28 cellular contexts compared by ENCODE assay signal in genomic region chr16:58057126-58057525, GRCh38.
"Had no signal": no experiment of that assay in that cellular context is flagged by ENCODE, and none has a peak within 500 bp of the region (broad histone marks: within the 10 kb centered on the region; RNA-seq: fewer than 3 reads in every experiment).

No MANE protein-coding gene starts in this region.

- H3K4me3 ChIP-seq: coronary artery, esophagus squamous epithelium, lung, mucosa of descending colon, pancreas, smooth muscle cell, tibial artery had no signal

- H3K36me3 Mint-ChIP-seq: mesothelial cell of epicardium, naive B cell, type B pancreatic cell had no signal

- FAIRE-seq: endometrium, kidney, pancreas had no signal

- H3K27ac ChIP-seq: coronary artery, esophagus squamous epithelium, neutrophil, pancreas, tibial artery had no signal

- H3K4me1 Mint-ChIP-seq: naive B cell; stimulated activated naive CD8-positive, alpha-beta T cell treated with anti-CD3 and anti-CD28 coated beads, Interleukin-15, amount 100 ng/mL, for 72 hours had no signal

- H3K27me3 ChIP-seq: neutrophil, pancreas had no signal

- H3K27me3 Mint-ChIP-seq: progenitor cell of endocrine pancreas; stimulated activated naive CD8-positive, alpha-beta T cell treated with anti-CD3 and anti-CD28 coated beads, Interleukin-15, amount 100 ng/mL, for 72 hours; type B pancreatic cell had no signal

- DNase-seq: dermis blood vessel endothelial cell; effector memory CD4-positive, alpha-beta T cell; erythroblast; esophagus squamous epithelium; foreskin melanocyte; hypothalamus; kidney; mesenchymal stem cell; mucosa of descending colon; naive B cell; pancreas; stimulated activated CD4-positive, alpha-beta T cell treated with anti-CD3 and anti-CD28 coated beads, Interleukin-12 subunit alpha, Interleukin-12 subunit beta, amount 100 ng/mL, for 4 hours; stimulated activated CD4-positive, alpha-beta T cell treated with anti-CD3 and anti-CD28 coated beads, Interleukin-1b, Interleukin-23, amount 100 ng/mL, for 48 hours; stimulated activated CD4-positive, alpha-beta T cell treated with anti-CD3 and anti-CD28 coated beads, Interleukin-4, amount 100 ng/mL, for 1 hour; stimulated activated CD8-positive, alpha-beta memory T cell treated with anti-CD3 and anti-CD28 coated beads, Interleukin-4, amount 100 ng/mL, for 48 hours; stimulated activated naive CD4-positive, alpha-beta T cell; stimulated activated naive CD8-positive, alpha-beta T cell treated with anti-CD3 and anti-CD28 coated beads, Interleukin-15, amount 100 ng/mL, for 72 hours; tibial artery had no signal

- H3K4me3 Mint-ChIP-seq: mesothelial cell of epicardium; naive B cell; stimulated activated naive CD8-positive, alpha-beta T cell treated with anti-CD3 and anti-CD28 coated beads, Interleukin-15, amount 100 ng/mL, for 72 hours; type B pancreatic cell had no signal

- ATAC-seq: left lobe of liver; mucosa of descending colon; pancreas; sciatic nerve; stimulated activated naive CD8-positive, alpha-beta T cell treated with anti-CD3 and anti-CD28 coated beads, Interleukin-15, amount 100 ng/mL, for 72 hours had no signal

- H3K4me2 ChIP-seq: smooth muscle cell had no signal

- H3K4me1 ChIP-seq: esophagus squamous epithelium, pancreas, tibial artery had no signal

- H3K36me3 ChIP-seq: esophagus squamous epithelium, neutrophil, pancreas, tibial artery had no signal

- H3K27ac Mint-ChIP-seq: mesothelial cell of epicardium; naive B cell; progenitor cell of endocrine pancreas; stimulated activated naive CD8-positive, alpha-beta T cell treated with anti-CD3 and anti-CD28 coated beads, Interleukin-15, amount 100 ng/mL, for 72 hours; type B pancreatic cell had no signal

- H3K9me3 ChIP-seq: esophagus squamous epithelium, mucosa of descending colon, neutrophil, pancreas, tibial artery had no signal

- H3K9me3 Mint-ChIP-seq: mesothelial cell of epicardium; naive B cell; stimulated activated naive CD8-positive, alpha-beta T cell treated with anti-CD3 and anti-CD28 coated beads, Interleukin-15, amount 100 ng/mL, for 72 hours; type B pancreatic cell had no signal
